Comparison of ENCODE assay signal across 8 cellular contexts in genomic region chr17:67779098-67779672, GRCh38. TPM values are rescaled to one million over a fixed set of nuclear protein-coding genes. Genes with fewer than 3 reads are reported as not detected.
DNase-seq lines count a peak whose midpoint lies in the region; ATAC-seq, FAIRE-seq and TF ChIP-seq lines count a peak whose summit lies in the region.

No MANE protein-coding gene starts in this region.

- H3K36me3 ChIP-seq in gastroesophageal sphincter = no peaks in the 10 kb centered on the region

- intact Hi-C loops in activated T-helper 1 cell treated with anti-CD3 and anti-CD28 coated beads, Interleukin-12 subunit alpha, Interleukin-12 subunit beta, Interleukin-2, Interleukin-4 antibody, amounts not matched to agents 30 ng/mL and 10 ng/mL and 1 ng/mL, durations not matched to agents 14 hours and 24 hours and 36 hours (cut with micrococcal nuclease) = no loop called here

- no peak for TF ChIP-seq EP300 in gastroesophageal sphincter (IDR thresholded peaks at IDR 0.05)

- H3K9me3 Mint-ChIP-seq in activated T-helper 1 cell treated with anti-CD3 and anti-CD28 coated beads, Interleukin-12 subunit alpha, Interleukin-12 subunit beta, Interleukin-2, Interleukin-4 antibody, amounts not matched to agents 30 ng/mL and 10 ng/mL and 1 ng/mL, durations not matched to agents 14 hours and 24 hours and 36 hours = no peaks in the 10 kb centered on the region

- WGBS in gastroesophageal sphincter (ENCODE audit: low coverage in 1 of 2), 2 donors = 18 to 20% methylated on average over 1 to 11 of the region's 13 CpGs

- H3K9me3 ChIP-seq in gastroesophageal sphincter = no peaks in the 10 kb centered on the region

- no peaks in the 10 kb centered on the region for H3K4me1 Mint-ChIP-seq in activated T-helper 1 cell treated with anti-CD3 and anti-CD28 coated beads, Interleukin-12 subunit alpha, Interleukin-12 subunit beta, Interleukin-2, Interleukin-4 antibody, amounts not matched to agents 30 ng/mL and 10 ng/mL and 1 ng/mL, durations not matched to agents 14 hours and 24 hours and 36 hours (ENCODE audit: low read depth)

- H3K27me3 Mint-ChIP-seq in activated T-helper 1 cell treated with anti-CD3 and anti-CD28 coated beads, Interleukin-12 subunit alpha, Interleukin-12 subunit beta, Interleukin-2, Interleukin-4 antibody, amounts not matched to agents 30 ng/mL and 10 ng/mL and 1 ng/mL, durations not matched to agents 14 hours and 24 hours and 36 hours (ENCODE audit: insufficient read depth) = peaks cover under 1% of the 10 kb centered on the region

- DNase-seq in ELR (ENCODE audit: low read depth) (peak; percentile 63), LNCaP clone FGC (ENCODE audit: low read depth) (peak; percentile 92), retinal pigment epithelial cell (ENCODE audit: low read depth) (peak; percentile 20), urothelium cell line (ENCODE audit: low spot score) (no peak)
- DNase-seq in activated CD8-positive, alpha-beta memory T cell treated with anti-CD3 and anti-CD28 coated beads, Interleukin-2, amount 50 U/mL, for 4 hours = peak; percentile 22
- no peak for DNase-seq in activated T-helper 1 cell treated with anti-CD3 and anti-CD28 coated beads, Interleukin-12 subunit alpha, Interleukin-12 subunit beta, Interleukin-2, Interleukin-4 antibody, amounts not matched to agents 30 ng/mL and 10 ng/mL and 1 ng/mL, durations not matched to agents 14 hours and 24 hours and 36 hours (ENCODE audit: low spot score)
- no peak for DNase-seq in stimulated activated naive CD4-positive, alpha-beta T cell treated with Interleukin-2 at 50 U/mL for 16 hours (lab: John Stamatoyannopoulos, UW)

- H3K4me3 ChIP-seq in LNCaP clone FGC (ENCODE audit: low read depth, low read length) = no peak overlapping the region
- no peak overlapping the region for H3K4me3 ChIP-seq in gastroesophageal sphincter
- no peak overlapping the region for H3K4me3 ChIP-seq in retinal pigment epithelial cell (ENCODE audit: low read length)

- H3K36me3 Mint-ChIP-seq in activated T-helper 1 cell treated with anti-CD3 and anti-CD28 coated beads, Interleukin-12 subunit alpha, Interleukin-12 subunit beta, Interleukin-2, Interleukin-4 antibody, amounts not matched to agents 30 ng/mL and 10 ng/mL and 1 ng/mL, durations not matched to agents 14 hours and 24 hours and 36 hours (ENCODE audit: low read depth) = no peaks in the 10 kb centered on the region

- no peak overlapping the region for H3K4me3 Mint-ChIP-seq in activated T-helper 1 cell treated with anti-CD3 and anti-CD28 coated beads, Interleukin-12 subunit alpha, Interleukin-12 subunit beta, Interleukin-2, Interleukin-4 antibody, amounts not matched to agents 30 ng/mL and 10 ng/mL and 1 ng/mL, durations not matched to agents 14 hours and 24 hours and 36 hours

- no peak overlapping the region for H3K27ac Mint-ChIP-seq in activated T-helper 1 cell treated with anti-CD3 and anti-CD28 coated beads, Interleukin-12 subunit alpha, Interleukin-12 subunit beta, Interleukin-2, Interleukin-4 antibody, amounts not matched to agents 30 ng/mL and 10 ng/mL and 1 ng/mL, durations not matched to agents 14 hours and 24 hours and 36 hours

- no peak for TF ChIP-seq POLR2A in gastroesophageal sphincter (IDR thresholded peaks at IDR 0.05)

- H3K27ac ChIP-seq in gastroesophageal sphincter = peak overlapping the region in 1 of 4 donors; percentile 27

- peaks cover 0 to 11% (median 0%) of the 10 kb centered on the region in 3 donors for H3K4me1 ChIP-seq in gastroesophageal sphincter

- TF ChIP-seq CTCF in LNCaP clone FGC (IDR thresholded peaks at IDR 0.05; ENCODE audit: control insufficient read depth, extremely low read depth, insufficient read depth) = peak; percentile 62
- peak in 3 of 4 experiments; percentile 27 to 57 (median 45) for TF ChIP-seq CTCF in gastroesophageal sphincter (IDR thresholded peaks at IDR 0.05)
- TF ChIP-seq CTCF in retinal pigment epithelial cell (conservative IDR thresholded peaks at IDR 0.05; ENCODE audit: low read depth, low read length) = peak; percentile 68

- ATAC-seq in gastroesophageal sphincter = peak; percentile 61

- FAIRE-seq in urothelium cell line (lab: Jason Lieb, UNC) = no peak

- H3K27me3 ChIP-seq in gastroesophageal sphincter = no peaks in the 10 kb centered on the region

RNA-seq across cellular contexts. Expression of gene BPTF, which starts 46.1 kb away (rescaled TPM):
- total RNA-seq in gastroesophageal sphincter = 10 to 100 TPM; 55.5 to 74.5 (median 68.3) TPM
- 76.6 and 78.4 TPM in 2 replicates for total RNA-seq in activated T-helper 1 cell treated with anti-CD3 and anti-CD28 coated beads, Interleukin-12 subunit alpha, Interleukin-12 subunit beta, Interleukin-2, Interleukin-4 antibody, amounts not matched to agents 30 ng/mL and 10 ng/mL and 1 ng/mL, durations not matched to agents 14 hours and 24 hours and 36 hours

Comparison
In these comparisons a context has a peak if more than half of its experiments do, and no peak if none do; other contexts are left out.
1. DNase-seq: peak in ELR (single experiment), LNCaP clone FGC (single experiment), activated CD8-positive, alpha-beta memory T cell treated with anti-CD3 and anti-CD28 coated beads, Interleukin-2, amount 50 U/mL, for 4 hours (single experiment) and retinal pigment epithelial cell (single experiment); none in urothelium cell line (single experiment), activated T-helper 1 cell treated with anti-CD3 and anti-CD28 coated beads, Interleukin-12 subunit alpha, Interleukin-12 subunit beta, Interleukin-2, Interleukin-4 antibody, amounts not matched to agents 30 ng/mL and 10 ng/mL and 1 ng/mL, durations not matched to agents 14 hours and 24 hours and 36 hours (single experiment) and stimulated activated naive CD4-positive, alpha-beta T cell treated with Interleukin-2 at 50 U/mL for 16 hours (single experiment).
2. Peak in every context shown above with its lines, with median percentiles within 50 percentile points of each other: CTCF ChIP-seq.